Comparison of ENCODE assay signal across 22 cellular contexts in genomic region chr22:35119494-35119893, GRCh38. TPM values are rescaled to one million over a fixed set of nuclear protein-coding genes. Genes with fewer than 3 reads are reported as not detected.
DNase-seq lines count a peak whose midpoint lies in the region; ATAC-seq, FAIRE-seq and TF ChIP-seq lines count a peak whose summit lies in the region.
"Had no signal": no experiment of that assay in that cellular context is flagged by ENCODE, and none has a peak within 500 bp of the region (broad histone marks: within the 10 kb centered on the region; RNA-seq: fewer than 3 reads in every experiment).

No MANE protein-coding gene starts in this region.

- H3K4me3 ChIP-seq in DOHH2 (ENCODE audit: low read length), result no peak overlapping the region
- H3K4me3 ChIP-seq in bronchial epithelial cell (ENCODE audit: low read depth, low read length), result no peak overlapping the region
- H3K4me3 ChIP-seq in small intestine (ENCODE audit: low read depth in 1 of 2, low read length in 2 of 2), result no peak overlapping the region
- H3K4me3 ChIP-seq in lower lobe of right lung, result no peak overlapping the region
- H3K4me3 ChIP-seq: A549, GM23338 had no signal

- H3K9me3 ChIP-seq in DOHH2 (ENCODE audit: control insufficient read depth, insufficient read depth, low read length), result no peaks in the 10 kb centered on the region
- no peaks in the 10 kb centered on the region for H3K9me3 ChIP-seq in small intestine (ENCODE audit: control insufficient read depth, low read depth)
- no peaks in the 10 kb centered on the region for H3K9me3 ChIP-seq in lower lobe of right lung
- H3K9me3 ChIP-seq: A549, Caco-2 had no signal

- H3K9me2 ChIP-seq in DOHH2 (replicated peaks; ENCODE audit: control insufficient read depth, low read length), result no peaks in the 10 kb centered on the region

- no peaks in the 10 kb centered on the region for H3K79me2 ChIP-seq in DOHH2 (ENCODE audit: control insufficient read depth, low read length)

- no peaks in the 10 kb centered on the region for H4K20me1 ChIP-seq in DOHH2 (ENCODE audit: control insufficient read depth, insufficient read depth, low read depth, low read length)

- H3K27ac ChIP-seq in DOHH2 (ENCODE audit: low read depth, low read length) (no peak overlapping the region), small intestine (ENCODE audit: low read depth in 1 of 2, low read length in 1 of 2) (peak overlapping the region; percentile 49 to 70), lower lobe of right lung (no peak overlapping the region)
- H3K27ac ChIP-seq: 22Rv1, A549, C4-2B had no signal

- H3K4me2 ChIP-seq in DOHH2 (ENCODE audit: low read length), result 0 out of 2 replicates have a peak overlapping the region, but pooled peaks have one; percentile 9
- H3K4me2 ChIP-seq: A549, GM23338 had no signal

- TF ChIP-seq CTCF in DOHH2 (IDR thresholded peaks at IDR 0.05; ENCODE audit: low read depth, low read length, poor library complexity, severe bottlenecking) (no peak), bronchial epithelial cell (IDR thresholded peaks at IDR 0.05; ENCODE audit: insufficient read depth, low read length, severe bottlenecking) (no peak), lower lobe of right lung (IDR thresholded peaks at IDR 0.05) (no peak)

- DNase-seq in bronchial epithelial cell (ENCODE audit: low read depth) (no peak), left lobe of liver (ENCODE audit: low spot score) (no peak), small intestine (peak; percentile 86), lower lobe of right lung (no peak)
- DNase-seq: AML-193; Caco-2; CD4-positive, alpha-beta T cell; GDM1; HCEC 1CT had no signal

- H3K36me3 ChIP-seq in DOHH2 (ENCODE audit: control insufficient read depth, low read length), result no peaks in the 10 kb centered on the region
- no peaks in the 10 kb centered on the region for H3K36me3 ChIP-seq in bronchial epithelial cell (ENCODE audit: control insufficient read depth, insufficient read depth, low read length)
- H3K36me3 ChIP-seq in small intestine (ENCODE audit: control insufficient read depth in 2 of 2, insufficient read depth in 2 of 2, low read length in 2 of 2), result no peaks in the 10 kb centered on the region
- H3K36me3 ChIP-seq in lower lobe of right lung, result no peaks in the 10 kb centered on the region

- intact Hi-C loops in lower lobe of right lung (cut with DNase I), result no loop called here

- H3K27me3 ChIP-seq in DOHH2 (ENCODE audit: control insufficient read depth, low read length), result no peaks in the 10 kb centered on the region
- no peaks in the 10 kb centered on the region for H3K27me3 ChIP-seq in bronchial epithelial cell (ENCODE audit: control insufficient read depth, insufficient read depth, low read length)
- no peaks in the 10 kb centered on the region for H3K27me3 ChIP-seq in small intestine (ENCODE audit: control insufficient read depth in 2 of 2, insufficient read depth in 2 of 2, low read length in 2 of 2)
- H3K27me3 ChIP-seq in lower lobe of right lung (ENCODE audit: low read depth), result no peaks in the 10 kb centered on the region

- peak; percentile 36 for FAIRE-seq in bronchial epithelial cell (lab: Jason Lieb, UNC)
- no peak for FAIRE-seq in small intestine (lab: Jason Lieb, UNC)
- FAIRE-seq: A549, D721Med, H54, HTR-8/SVneo had no signal

- H3K4me1 ChIP-seq in DOHH2 (ENCODE audit: control insufficient read depth, low read length), result peaks cover 60% of the 10 kb centered on the region
- peaks cover 3 to 15% of the 10 kb centered on the region in 2 donors for H3K4me1 ChIP-seq in small intestine (ENCODE audit: control insufficient read depth in 2 of 2, insufficient read depth in 1 of 2, low read depth in 1 of 2, low read length in 1 of 2)
- no peaks in the 10 kb centered on the region for H3K4me1 ChIP-seq in lower lobe of right lung
- H3K4me1 ChIP-seq: A549, Caco-2 had no signal

- H3F3A ChIP-seq in DOHH2 (ENCODE audit: control insufficient read depth, insufficient read depth), result no peaks in the 10 kb centered on the region

- peak; percentile 82 for ATAC-seq in left lobe of liver
- ATAC-seq in HG03039 (IDR thresholded peaks at IDR 0.05; ENCODE audit: unreplicated experiment), result no peak
- no peak for ATAC-seq in lower lobe of right lung
- no peak for ATAC-seq in GM18909 (IDR thresholded peaks at IDR 0.05; ENCODE audit: poor library complexity, unreplicated experiment)
- ATAC-seq: A549, GM23338 had no signal

RNA-seq across cellular contexts. Expression of gene ISX, which starts 53.5 kb away (rescaled TPM):
- total RNA-seq in bronchial epithelial cell (not detected in 2 replicates), left lobe of liver (not detected), lower lobe of right lung (not detected)
- 10 to 100 TPM; 22.4 to 64.9 (median 44.6) TPM for polyA plus RNA-seq in small intestine
- total RNA-seq: CD4-positive, alpha-beta T cell; Daoy; GM23338 had no signal
- polyA plus RNA-seq: A549, BJ, GM23338, IgD-negative memory B cell had no signal

Comparison
In these comparisons a context has a peak if more than half of its experiments do, and no peak if none do; other contexts are left out.
1. H3K27ac ChIP-seq: peak in small intestine (2 of 2); none in DOHH2 (single experiment) and lower lobe of right lung (single experiment).